In the genomic region with DNA sequence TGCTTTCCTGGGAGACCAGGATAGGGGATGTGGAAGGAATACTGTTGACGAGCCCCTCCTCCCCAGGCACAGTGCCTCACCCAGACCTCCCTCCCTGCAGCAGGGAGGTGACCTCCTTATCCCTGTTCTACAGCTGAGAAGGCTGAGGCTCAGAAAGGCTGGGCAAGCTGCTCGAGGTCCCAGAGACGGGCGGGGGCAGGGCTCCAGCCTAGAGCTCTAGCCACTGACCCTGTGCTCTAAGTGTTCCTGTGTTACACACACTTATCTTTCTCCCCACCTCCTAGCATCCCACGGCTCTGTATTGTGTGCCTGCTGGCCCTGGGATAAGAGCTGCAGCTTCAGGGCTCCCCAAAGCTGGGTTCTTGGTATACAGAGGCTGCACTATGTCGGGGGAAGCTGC, we compare ENCODE assay signal across 1 cellular context.
TF ChIP-seq lines count a peak whose summit lies in the region.

No MANE protein-coding gene starts in this region.

TF ChIP-seq in K562, 482 proteins besides CTCF, POLR2A, EP300 and RAD21:
- TF ChIP-seq, protein P1, sequence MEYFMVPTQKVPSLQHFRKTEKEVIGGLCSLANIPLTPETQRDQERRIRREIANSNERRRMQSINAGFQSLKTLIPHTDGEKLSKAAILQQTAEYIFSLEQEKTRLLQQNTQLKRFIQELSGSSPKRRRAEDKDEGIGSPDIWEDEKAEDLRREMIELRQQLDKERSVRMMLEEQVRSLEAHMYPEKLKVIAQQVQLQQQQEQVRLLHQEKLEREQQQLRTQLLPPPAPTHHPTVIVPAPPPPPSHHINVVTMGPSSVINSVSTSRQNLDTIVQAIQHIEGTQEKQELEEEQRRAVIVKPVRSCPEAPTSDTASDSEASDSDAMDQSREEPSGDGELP (CRISPR knock-in tag; IDR thresholded peaks at IDR 0.05; ENCODE audit: borderline replicate concordance), result peak; percentile 61; the same call in 1 of the 2 replicates
- TF ChIP-seq YBX1 (IDR thresholded peaks at IDR 0.05), result no peak
- TF ChIP-seq HMG20A (CRISPR knock-in tag; conservative IDR thresholded peaks at IDR 0.05), result no peak
- TF ChIP-seq ZNF75A (CRISPR knock-in tag; IDR thresholded peaks at IDR 0.05), result no peak
- TF ChIP-seq TCF3 (CRISPR knock-in tag; IDR thresholded peaks at IDR 0.05), result peak; percentile 65; the same call in 1 of the 2 replicates
- 0 out of 4 replicates have a peak, but pooled peaks of 1 of the 2 experiments have one; percentile 25 for TF ChIP-seq FOXA3 (CRISPR knock-in tag; conservative IDR thresholded peaks at IDR 0.05 in 1 of 2, IDR thresholded peaks at IDR 0.05 in 1 of 2)
- TF ChIP-seq ZNF146 (CRISPR knock-in tag; IDR thresholded peaks at IDR 0.05; ENCODE audit: unreplicated experiment), result no peak
- peak; percentile 57 for TF ChIP-seq CBFA2T2 (conservative IDR thresholded peaks at IDR 0.05)
- TF ChIP-seq ZEB2 (IDR thresholded peaks at IDR 0.05), result no peak
- peak; percentile 53; the same call in 1 of the 2 replicates for TF ChIP-seq NCOR1 (IDR thresholded peaks at IDR 0.05)
- peak; percentile 36; the same call in 1 of the 2 replicates for TF ChIP-seq GATA2 (CRISPR knock-in tag; IDR thresholded peaks at IDR 0.05)
- TF ChIP-seq ERF (CRISPR knock-in tag; IDR thresholded peaks at IDR 0.05), result no peak
- TF ChIP-seq, protein P2, sequence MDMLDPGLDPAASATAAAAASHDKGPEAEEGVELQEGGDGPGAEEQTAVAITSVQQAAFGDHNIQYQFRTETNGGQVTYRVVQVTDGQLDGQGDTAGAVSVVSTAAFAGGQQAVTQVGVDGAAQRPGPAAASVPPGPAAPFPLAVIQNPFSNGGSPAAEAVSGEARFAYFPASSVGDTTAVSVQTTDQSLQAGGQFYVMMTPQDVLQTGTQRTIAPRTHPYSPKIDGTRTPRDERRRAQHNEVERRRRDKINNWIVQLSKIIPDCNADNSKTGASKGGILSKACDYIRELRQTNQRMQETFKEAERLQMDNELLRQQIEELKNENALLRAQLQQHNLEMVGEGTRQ (CRISPR knock-in tag; IDR thresholded peaks at IDR 0.05), result no peak
- TF ChIP-seq CBFA2T3 (IDR thresholded peaks at IDR 0.05), result peak; percentile 80
- 0 out of 2 replicates have a peak, but pooled peaks have one; percentile 21 for TF ChIP-seq ARID1B (IDR thresholded peaks at IDR 0.05)
- TF ChIP-seq PHB2 (IDR thresholded peaks at IDR 0.05; ENCODE audit: low read depth), result no peak
- no peak for TF ChIP-seq ESRRB (CRISPR knock-in tag; IDR thresholded peaks at IDR 0.05; ENCODE audit: borderline replicate concordance)
- no peak for TF ChIP-seq SRSF7 (optimal IDR thresholded peaks at IDR 0.05; ENCODE audit: low read depth, low read length)
- no peak for TF ChIP-seq NR2F6 (CRISPR knock-in tag; IDR thresholded peaks at IDR 0.05)
